ENCODE assay signal across 8 cellular contexts in genomic region chr15:98647774-98648653, GRCh38. TPM values are rescaled to one million over a fixed set of nuclear protein-coding genes. Genes with fewer than 3 reads are reported as not detected.
DNase-seq lines count a peak whose midpoint lies in the region; ATAC-seq and TF ChIP-seq lines count a peak whose summit lies in the region.

Gene IGF1R (plus strand): TSS chr15:98648539. CDS start chr15:98649582, 1,043 bp downstream.

- H3K4me3 Mint-ChIP-seq in T-cell (peak within 1 kb of the TSS; percentile 82 to 96 (median 86)), type B pancreatic cell (peak within 1 kb of the TSS; percentile 90)

- H3K27me3 ChIP-seq in adrenal gland (peaks cover 26% of the 10 kb centered on the region), heart right ventricle (peaks cover 0 to 77% (median 39%) of the 10 kb centered on the region in 7 donors)

- peaks cover 0 to 20% of the 10 kb centered on the region in 2 donors for H3K4me1 ChIP-seq in adrenal gland (replicated peaks in 1 of 2)
- H3K4me1 ChIP-seq in heart right ventricle, result peaks cover 0 to 40% (median 25%) of the 10 kb centered on the region in 9 donors

- H3K27me3 Mint-ChIP-seq in T-cell (peaks cover 0 to 22% of the 10 kb centered on the region in 2 donors), type B pancreatic cell (peaks cover 30% of the 10 kb centered on the region)

- ATAC-seq in HG02571 (IDR thresholded peaks at IDR 0.05; ENCODE audit: unreplicated experiment) (peak; percentile 58), T-cell (replicated peaks in 1 of 4) (peak; percentile 61 to 82 (median 70)), heart right ventricle (peak; percentile 70 to 89 (median 80))

- H3K36me3 Mint-ChIP-seq in T-cell (no peaks in the 10 kb centered on the region), type B pancreatic cell (no peaks in the 10 kb centered on the region)

- H3K9me3 ChIP-seq in adrenal gland (replicated peaks in 1 of 3), result no peaks in the 10 kb centered on the region
- H3K9me3 ChIP-seq in heart right ventricle, result no peaks in the 10 kb centered on the region

- WGBS in adrenal gland, 4 donors, result 0 to 6% (median 1%) methylated on average over 11 to 104 of the region's 106 CpGs
- WGBS in heart right ventricle, 2 donors, result 1% methylated on average over 69 to 106 of the region's 106 CpGs

- H3K4me3 ChIP-seq in adrenal gland (peak within 1 kb of the TSS in 3 of 4 donors; percentile 87 to 96 (median 94)), heart right ventricle (peak within 1 kb of the TSS; percentile 81 to 93 (median 89))

- DNase-seq in GM04504 (ENCODE audit: low read depth) (peak; percentile 82), NCI-H1048 (lab: John Stamatoyannopoulos, UW) (peak; percentile 77), T-cell (peak; percentile 72 to 91 (median 84)), adrenal gland (peak; percentile 85 to 90 (median 87)), heart right ventricle (peak; percentile 85 to 88), posterior vena cava (ENCODE audit: low spot score) (peak; percentile 96), type B pancreatic cell (ENCODE audit: extremely low spot score, unreplicated experiment) (peak; percentile 95)

- H3K4me1 Mint-ChIP-seq in T-cell, result peaks cover 22 to 35% (median 26%) of the 10 kb centered on the region in 3 donors
- peaks cover 21% of the 10 kb centered on the region for H3K4me1 Mint-ChIP-seq in type B pancreatic cell (ENCODE audit: unreplicated experiment)

- peak in 1 of 2 donors; percentile 83 for TF ChIP-seq POLR2A in adrenal gland (IDR thresholded peaks at IDR 0.05)

- TF ChIP-seq CTCF in adrenal gland (IDR thresholded peaks at IDR 0.05), result peak in 3 of 6 experiments; percentile 2 to 29 (median 25)
- peak in 5 of 9 donors; percentile 4 to 37 (median 29) for TF ChIP-seq CTCF in heart right ventricle (IDR thresholded peaks at IDR 0.05)
- peak; percentile 53 for TF ChIP-seq CTCF in type B pancreatic cell (conservative IDR thresholded peaks at IDR 0.05)

- CTCF ChIA-PET in T-cell (lab: Charles Lee), result interaction anchor here (0.6 to 1.8 kb wide), 2 partner anchors 12 to 83 kb away, joined by 3 to 5 read pairs; no protein-coding TSS in a partner anchor

- H3K27ac Mint-ChIP-seq in T-cell (peak within 1 kb of the TSS; percentile 91 to 92), type B pancreatic cell (peak within 1 kb of the TSS; percentile 86)

- intact Hi-C loops in adrenal gland (cut with DNase I) (loop anchor here (5.0 to 10.0 kb wide), 2 partner anchors 123 to 131 kb away; no protein-coding TSS in a partner anchor), heart right ventricle (cut with DNase I) (loop anchor here (1.0 to 10.0 kb wide), 13 partner anchors 103 to 429 kb away; no protein-coding TSS in a partner anchor), posterior vena cava (cut with DNase I) (loop anchor here in 1 of 2 donors (10.0 kb wide), 1 partner anchor 417 kb away; no protein-coding TSS in a partner anchor)

- peak within 1 kb of the TSS in 4 of 5 donors; percentile 74 to 94 (median 90) for H3K27ac ChIP-seq in adrenal gland
- peak within 1 kb of the TSS; percentile 89 to 95 (median 92) for H3K27ac ChIP-seq in heart right ventricle

- H3K36me3 ChIP-seq in adrenal gland (replicated peaks in 1 of 2) (no peaks in the 10 kb centered on the region), heart right ventricle (no peaks in the 10 kb centered on the region)

- H3K9me3 Mint-ChIP-seq in T-cell (no peaks in the 10 kb centered on the region), type B pancreatic cell (no peaks in the 10 kb centered on the region)

- POLR2A ChIA-PET in T-cell (lab: Charles Lee), result no interaction called here

RNA-seq across cellular contexts. Expression of gene IGF1R, which starts in this region (rescaled TPM):
- 10 to 100 TPM; 40.3 to 97.2 (median 79.4) TPM for total RNA-seq in T-cell
- total RNA-seq in adrenal gland, result 100 to 1,000 TPM in 1 of 8 donors, 10 to 100 TPM in 7; 44.1 to 138 (median 72.5) TPM
- polyA plus RNA-seq in adrenal gland, result 10 to 100 TPM in 2 of 3 donors, 1 to 10 TPM in 1; 8.6 to 27.4 (median 11.2) TPM
- total RNA-seq in heart right ventricle, result 10 to 100 TPM; 32.3 to 88.2 (median 50.0) TPM
- polyA plus RNA-seq in heart right ventricle, result 1 to 10 TPM; 3.4 to 8.4 TPM
- total RNA-seq in posterior vena cava, result 10 to 100 TPM; 30.7 to 50.1 TPM
- total RNA-seq in type B pancreatic cell (ENCODE audit: low replicate concordance), result 66.9 and 87.1 TPM in 2 replicates

Comparison
In these comparisons a context has a peak if more than half of its experiments do, and no peak if none do; other contexts are left out.
1. Peak in every context shown above with its lines: DNase-seq, ATAC-seq, H3K4me3 ChIP-seq and H3K27ac ChIP-seq.